ENCODE assay signal across 13 cellular contexts in genomic region chr19:33388817-33389573, GRCh38. TPM values are rescaled to one million over a fixed set of nuclear protein-coding genes. Genes with fewer than 3 reads are reported as not detected.
DNase-seq lines count a peak whose midpoint lies in the region; ATAC-seq, FAIRE-seq and TF ChIP-seq lines count a peak whose summit lies in the region.
"Had no signal": no experiment of that assay in that cellular context is flagged by ENCODE, and none has a peak within 500 bp of the region (broad histone marks: within the 10 kb centered on the region; RNA-seq: fewer than 3 reads in every experiment).

No MANE protein-coding gene starts in this region.

- 59% methylated on average over 30 of the region's 30 CpGs for WGBS in liver
- 99% methylated on average over 13 of the region's 30 CpGs for WGBS in HepG2 (ENCODE audit: low lambda C conversion rate)
- WGBS in aorta, 2 donors, result 47% methylated on average over 30 of the region's 30 CpGs

- FAIRE-seq in HepG2 (lab: Jason Lieb, UNC), result no peak

- H3K36me3 ChIP-seq in liver (ENCODE audit: control insufficient read depth in 4 of 4, insufficient read depth in 3 of 4, low read depth in 1 of 4, low read length in 3 of 4) (peaks cover 0 to 2% (median 0%) of the 10 kb centered on the region in 4 donors), HepG2 (replicated peaks in 1 of 2; ENCODE audit: control insufficient read depth in 1 of 2, insufficient read depth in 2 of 2, low read length in 2 of 2) (peaks cover 6 to 11% of the 10 kb centered on the region in 2 experiments; a peak in 4 of 5 replicates), aorta (ENCODE audit: control insufficient read depth in 1 of 2, insufficient read depth in 2 of 2, low read length in 1 of 2) (no peaks in the 10 kb centered on the region)

- H3K4me1 ChIP-seq in liver (ENCODE audit: control insufficient read depth in 4 of 4, insufficient read depth in 4 of 4, low read length in 3 of 4) (peaks cover 47 to 83% (median 71%) of the 10 kb centered on the region in 4 donors), HepG2 (ENCODE audit: insufficient read depth, low read length) (peaks cover 46% of the 10 kb centered on the region), aorta (ENCODE audit: control insufficient read depth in 1 of 2, insufficient read depth in 2 of 2, low read length in 2 of 2) (no peaks in the 10 kb centered on the region)

- intact Hi-C loops in HepG2 (cut with micrococcal nuclease; ENCODE audit: unreplicated experiment), result no loop called here
- intact Hi-C loops in Right ventricle myocardium superior (cut with DNase I), result no loop called here
- intact Hi-C loops in posterior vena cava (cut with DNase I), result no loop called here
- intact Hi-C loops in aorta (cut with DNase I), result no loop called here

- TF ChIP-seq EP300 in HepG2 (IDR thresholded peaks at IDR 0.05; ENCODE audit: low read depth in 2 of 2, low read length in 2 of 2) (no peak), HepG2 (CRISPR knock-in tag; IDR thresholded peaks at IDR 0.05; ENCODE audit: borderline replicate concordance) (no peak)

- TF ChIP-seq POLR2A in HepG2 (IDR thresholded peaks at IDR 0.05; ENCODE audit: insufficient read depth in 1 of 2, low read depth in 2 of 2, low read length in 2 of 2), result no peak

- no peak for ATAC-seq in HepG2
- ATAC-seq in Right ventricle myocardium superior (ENCODE audit: poor library complexity), result peak; percentile 58
- ATAC-seq in aorta (ENCODE audit: low FRiP score), result peak; percentile 12
- ATAC-seq in HG02973 (IDR thresholded peaks at IDR 0.05; ENCODE audit: unreplicated experiment), result no peak

- CTCF ChIA-PET in HepG2 (lab: Yijun Ruan, JAX; ENCODE audit: low intra/inter-chr PET ratio, low total read pairs), result no interaction called here

- H3K9me3 ChIP-seq in liver (ENCODE audit: control insufficient read depth in 4 of 4, low read length in 3 of 4) (no peaks in the 10 kb centered on the region), HepG2 (ENCODE audit: low read length) (no peaks in the 10 kb centered on the region), aorta (ENCODE audit: control insufficient read depth, low read length) (no peaks in the 10 kb centered on the region)

- H3K4me3 ChIP-seq in liver (ENCODE audit: low read depth in 1 of 3, low read length in 3 of 3) (no peak overlapping the region), HepG2 (replicated peaks in 1 of 3; ENCODE audit: insufficient read depth in 1 of 3, low read depth in 2 of 3, low read length in 3 of 3) (no peak overlapping the region), aorta (ENCODE audit: low read length in 2 of 2) (no peak overlapping the region)
- H3K4me3 ChIP-seq: PC-9 had no signal

- POLR2A ChIA-PET in HepG2 (lab: Yijun Ruan, JAX), result interaction anchor here (1.3 to 4.7 kb wide), 2 partner anchors 12 to 15 kb away, joined by 5 to 35 read pairs; partner anchors contain the start of gene CEBPG

- peak overlapping the region; percentile 69 to 70 for H3K27ac ChIP-seq in liver (ENCODE audit: low read depth in 1 of 2, low read length in 2 of 2)
- no peak overlapping the region for H3K27ac ChIP-seq in HepG2 (ENCODE audit: extremely low read length, insufficient read depth, low read length)
- H3K27ac ChIP-seq in aorta (ENCODE audit: low read depth in 1 of 2, low read length in 2 of 2), result no peak overlapping the region
- H3K27ac ChIP-seq: PC-9 had no signal

- H3K9ac ChIP-seq in liver (ENCODE audit: low read depth in 1 of 2, low read length in 2 of 2) (no peak overlapping the region), HepG2 (ENCODE audit: insufficient read depth, low read depth, low read length) (no peak overlapping the region)

- no TSS peak for BruUV-seq in HepG2 (replicated peaks; lab: Mats Ljungman, UMichigan)

- TF ChIP-seq CTCF in liver (IDR thresholded peaks at IDR 0.05; ENCODE audit: low read depth, low read length, missing input control) (no peak), HepG2 (CRISPR knock-in tag; IDR thresholded peaks at IDR 0.05) (no peak)

- peaks cover 26% of the 10 kb centered on the region for H3K79me2 ChIP-seq in HepG2 (ENCODE audit: insufficient read depth, low read length)

- H3K4me2 ChIP-seq in HepG2 (ENCODE audit: low read depth, low read length), result no peak overlapping the region
- H3K4me2 ChIP-seq: PC-9 had no signal

- TF ChIP-seq RAD21 in liver (IDR thresholded peaks at IDR 0.05) (no peak), HepG2 (CRISPR knock-in tag; IDR thresholded peaks at IDR 0.05) (no peak)

- DNase-seq in HepG2 (ENCODE audit: low spot score), result no peak
- peak; percentile 78 for DNase-seq in Right ventricle myocardium superior
- DNase-seq in posterior vena cava (ENCODE audit: low spot score), result peak; percentile 83
- peak; percentile 50 to 77 for DNase-seq in aorta
- DNase-seq in NCI-H1417 (lab: John Stamatoyannopoulos, UW), result no peak
- no peak for DNase-seq in NCI-H1048 (lab: John Stamatoyannopoulos, UW)
- DNase-seq: activated gamma-delta T cell; central memory CD4-positive, alpha-beta T cell; DND-41; H9; PC-9 had no signal

- no peak overlapping the region for H2AFZ ChIP-seq in HepG2 (ENCODE audit: low read length)
- H2AFZ ChIP-seq: PC-9 had no signal

- in situ Hi-C loops in HepG2 (cut with HindIII; ENCODE audit: extremely low pct_ligation_motif_present, low pct_unique_long_range_greater_than_20kb), result no loop called here

- H4K20me1 ChIP-seq in HepG2 (ENCODE audit: insufficient read depth, low read length), result 0 out of 2 replicates have a peak, but pooled peaks cover 2% of the 10 kb centered on the region

- H3K27me3 ChIP-seq in liver (ENCODE audit: control insufficient read depth in 4 of 4, insufficient read depth in 4 of 4, low read length in 3 of 4) (no peaks in the 10 kb centered on the region), HepG2 (ENCODE audit: control insufficient read depth in 1 of 2, insufficient read depth in 2 of 2, low read length in 2 of 2) (no peaks in the 10 kb centered on the region), aorta (ENCODE audit: control insufficient read depth in 1 of 2, insufficient read depth in 2 of 2, low read length in 1 of 2) (no peaks in the 10 kb centered on the region)

TF ChIP-seq in HepG2, 621 proteins besides CTCF, POLR2A, EP300 and RAD21:
- TF ChIP-seq ZFP91 (CRISPR knock-in tag; IDR thresholded peaks at IDR 0.05; ENCODE audit: borderline replicate concordance), result no peak

RNA-seq across cellular contexts. Expression of gene CEBPG, which starts 15.5 kb away (rescaled TPM):
- total RNA-seq in liver (10 to 100 TPM; 18.0 to 36.1 TPM), HepG2 (2016; rRNA removed; fragmentation: Illumina TruSeq; extraction: Trizol) (34.3 and 49.8 TPM in 2 replicates), Right ventricle myocardium superior (16.1 TPM), posterior vena cava (10 to 100 TPM; 29.1 to 41.3 TPM), aorta (10 to 100 TPM; 21.8 to 30.5 TPM)
- polyA plus RNA-seq in liver (10 to 100 TPM; 16.9 to 30.3 TPM), HepG2 (2011; rRNA removed) (25.7 and 26.6 TPM in 2 replicates), aorta (10 to 100 TPM in 1 of 2 donors, 1 to 10 TPM in 1; 8.6 to 32.2 TPM)
- 13.2 and 14.7 TPM in 2 replicates for total RNA-seq in HepG2 (2016; cell fraction: cytosol; rRNA removed; fragmentation: Illumina TruSeq; extraction: Trizol; ENCODE audit: low read depth)
- total RNA-seq in HepG2 (2016; cell fraction: insoluble cytoplasmic fraction; rRNA removed; fragmentation: Illumina TruSeq; extraction: Trizol), result 35.7 and 49.1 TPM in 2 replicates
- total RNA-seq in HepG2 (2016; cell fraction: membrane; rRNA removed; fragmentation: Illumina TruSeq; extraction: Trizol), result 37.6 and 38.8 TPM in 2 replicates
- total RNA-seq in HepG2 (2016; cell fraction: nucleus; rRNA removed; fragmentation: Illumina TruSeq; extraction: Trizol), result 24.5 and 24.7 TPM in 2 replicates
- 16.9 and 25.6 TPM in 2 replicates for polyA plus RNA-seq in HepG2 (2011; cell fraction: cytosol; rRNA removed)
- 11.7 and 17.0 TPM in 2 replicates for polyA plus RNA-seq in HepG2 (2011; cell fraction: nucleus; rRNA removed)
- 34.2 and 46.3 TPM in 2 replicates for polyA plus RNA-seq in HepG2 (2012)
- 13.2 and 15.5 TPM in 2 replicates for polyA plus RNA-seq in HepG2 (2016; cell fraction: cytosol; fragmentation: Illumina TruSeq; extraction: Trizol; ENCODE audit: low read depth)
- 44.3 and 47.4 TPM in 2 replicates for polyA plus RNA-seq in HepG2 (2016; cell fraction: insoluble cytoplasmic fraction; fragmentation: Illumina TruSeq; extraction: Trizol; ENCODE audit: low read depth)
- 25.6 and 28.0 TPM in 2 replicates for polyA plus RNA-seq in HepG2 (2016; cell fraction: membrane; fragmentation: Illumina TruSeq; extraction: Trizol; ENCODE audit: low read depth)
- 30.5 and 35.3 TPM in 2 replicates for polyA plus RNA-seq in HepG2 (2016; cell fraction: nucleus; fragmentation: Illumina TruSeq; extraction: Trizol; ENCODE audit: insufficient read depth, low read depth)
- polyA minus RNA-seq in HepG2 (2011; rRNA and poly(A)+ RNA removed; ENCODE audit: low replicate concordance), result 14.6 and 15.2 TPM in 2 replicates
- polyA minus RNA-seq in HepG2 (2011; cell fraction: cytosol; rRNA and poly(A)+ RNA removed), result 18.9 and 25.7 TPM in 2 replicates
- polyA minus RNA-seq in HepG2 (2011; cell fraction: nucleus; rRNA and poly(A)+ RNA removed), result 26.3 and 34.8 TPM in 2 replicates

Comparison
In these comparisons a context has a peak if more than half of its experiments do, and no peak if none do; other contexts are left out.
1. H3K27ac ChIP-seq: peak in liver (2 of 2); none in HepG2 (single experiment) and aorta (0 of 2).
2. ATAC-seq: peak in Right ventricle myocardium superior (single experiment) and aorta (single experiment); none in HepG2 (single experiment) and HG02973 (single experiment).
3. DNase-seq: peak in Right ventricle myocardium superior (single experiment), posterior vena cava (single experiment) and aorta (2 of 2); none in HepG2 (single experiment), NCI-H1417 (0 of 3) and NCI-H1048 (single experiment).